ENCODE assay signal across 8 cellular contexts in the genomic region with DNA sequence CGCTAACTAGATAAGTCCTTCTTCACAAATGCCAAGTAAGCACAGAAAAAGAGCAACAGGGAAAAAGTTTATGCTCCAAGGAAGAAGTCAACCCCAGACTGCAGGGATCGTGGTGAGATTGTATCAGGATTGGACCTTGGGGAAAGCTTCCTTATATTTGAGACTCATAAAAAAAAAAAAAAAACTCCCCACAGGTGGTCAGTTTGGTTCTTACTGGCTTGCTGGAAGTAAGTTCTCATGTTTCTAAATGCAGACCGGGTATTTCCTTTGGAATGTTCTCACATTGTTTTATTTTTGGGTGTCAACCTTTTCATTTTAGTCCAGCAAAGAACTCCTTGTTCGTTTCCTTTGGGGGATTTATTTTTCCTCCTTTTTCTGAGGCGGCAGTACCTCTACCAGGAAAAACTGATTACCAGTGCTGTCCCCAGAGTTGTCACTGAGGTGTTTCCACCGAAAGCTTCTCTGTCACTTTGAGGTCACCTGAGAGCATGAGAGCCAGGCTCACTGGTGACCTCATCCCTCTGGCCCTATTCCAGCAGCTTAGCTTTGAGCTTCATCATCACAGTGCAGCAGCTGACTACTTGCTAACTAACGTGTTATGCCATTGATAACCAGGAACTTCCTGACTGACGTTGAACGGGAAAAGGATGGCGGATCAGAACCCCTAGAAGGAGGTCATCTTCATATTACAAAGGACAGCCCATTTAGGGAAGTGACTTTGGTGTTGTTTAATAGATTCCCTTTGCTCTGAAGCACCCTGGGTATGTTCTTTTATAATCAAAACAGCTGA. TPM values are rescaled to one million over a fixed set of nuclear protein-coding genes. Genes with fewer than 3 reads are reported as not detected.
DNase-seq lines count a peak whose midpoint lies in the region; ATAC-seq and TF ChIP-seq lines count a peak whose summit lies in the region.

No MANE protein-coding gene starts in this region.

- WGBS in lower leg skin, 2 donors: 32 to 35% methylated on average over 10 of the region's 10 CpGs

- TF ChIP-seq CTCF in lower leg skin (IDR thresholded peaks at IDR 0.05): no peak

- ATAC-seq in left colon: peak; percentile 96

- no peak overlapping the region for H3K4me3 Mint-ChIP-seq in activated CD4-positive, alpha-beta T cell treated with anti-CD3 and anti-CD28 coated beads, Interleukin-2, amount 10 ng/mL, durations not matched to agents 24 days and 14 days

- H3K27ac Mint-ChIP-seq in activated CD4-positive, alpha-beta T cell treated with anti-CD3 and anti-CD28 coated beads, Interleukin-2, amount 10 ng/mL, durations not matched to agents 24 days and 14 days: no peak overlapping the region

- no peaks in the 10 kb centered on the region for H3K36me3 Mint-ChIP-seq in activated CD4-positive, alpha-beta T cell treated with anti-CD3 and anti-CD28 coated beads, Interleukin-2, amount 10 ng/mL, durations not matched to agents 24 days and 14 days (ENCODE audit: low read depth)

- no peaks in the 10 kb centered on the region for H3K9me3 Mint-ChIP-seq in activated CD4-positive, alpha-beta T cell treated with anti-CD3 and anti-CD28 coated beads, Interleukin-2, amount 10 ng/mL, durations not matched to agents 24 days and 14 days

- intact Hi-C loops in left colon (cut with DNase I, micrococcal nuclease): no loop called here
- intact Hi-C loops in lower leg skin (cut with DNase I; ENCODE audit: low total_unique reads): no loop called here
- intact Hi-C loops in activated CD4-positive, alpha-beta T cell treated with anti-CD3 and anti-CD28 coated beads, Interleukin-2, amount 10 ng/mL, durations not matched to agents 24 days and 14 days (cut with micrococcal nuclease): no loop called here

- no peak for TF ChIP-seq POLR2A in lower leg skin (IDR thresholded peaks at IDR 0.05)

- H3K4me1 Mint-ChIP-seq in activated CD4-positive, alpha-beta T cell treated with anti-CD3 and anti-CD28 coated beads, Interleukin-2, amount 10 ng/mL, durations not matched to agents 24 days and 14 days: no peaks in the 10 kb centered on the region

- no peak overlapping the region for H3K4me3 ChIP-seq in lower leg skin (ENCODE audit: low read depth, poor library complexity, severe bottlenecking)

- DNase-seq in NCI-H1417 (lab: John Stamatoyannopoulos, UW) (peak in 2 of 3 experiments; percentile 67 to 86), NCI-H1417 treated with DMSO at 0.1 percent for 48 hours (lab: John Stamatoyannopoulos, UW) (no peak), NCI-H1105 (lab: John Stamatoyannopoulos, UW) (peak; percentile 57), astrocyte of the hippocampus (ENCODE audit: low read depth, low spot score) (peak; percentile 92), left colon (peak; percentile 79 to 85), mesenteric fat pad (ENCODE audit: low spot score) (no peak), lower leg skin (ENCODE audit: low spot score in 2 of 2) (no peak)
- no peak for DNase-seq in activated CD4-positive, alpha-beta T cell treated with anti-CD3 and anti-CD28 coated beads, Interleukin-2, amount 10 ng/mL, durations not matched to agents 24 days and 14 days

- H3K27me3 Mint-ChIP-seq in activated CD4-positive, alpha-beta T cell treated with anti-CD3 and anti-CD28 coated beads, Interleukin-2, amount 10 ng/mL, durations not matched to agents 24 days and 14 days: peaks cover 13% of the 10 kb centered on the region

RNA-seq across cellular contexts. Expression of a gene that starts 16.8 kb away (rescaled TPM):
- total RNA-seq in left colon: 100 to 1,000 TPM; 248 to 387 TPM
- total RNA-seq in mesenteric fat pad: 7.8 TPM
- 10 to 100 TPM; 21.6 to 32.1 (median 26.8) TPM for total RNA-seq in lower leg skin
- total RNA-seq in activated CD4-positive, alpha-beta T cell treated with anti-CD3 and anti-CD28 coated beads, Interleukin-2, amount 10 ng/mL, durations not matched to agents 24 days and 14 days: 0.24 TPM in 1 of 2 replicates, not detected in the other

Comparison
In these comparisons a context has a peak if more than half of its experiments do, and no peak if none do; other contexts are left out.
1. DNase-seq: peak in NCI-H1417 (2 of 3), NCI-H1105 (single experiment), astrocyte of the hippocampus (single experiment) and left colon (2 of 2); none in NCI-H1417 treated with DMSO at 0.1 percent for 48 hours (single experiment), mesenteric fat pad (single experiment), lower leg skin (0 of 2) and activated CD4-positive, alpha-beta T cell treated with anti-CD3 and anti-CD28 coated beads, Interleukin-2, amount 10 ng/mL, durations not matched to agents 24 days and 14 days (single experiment).
2. RNA of a gene that starts 16.8 kb away (total RNA-seq): 248 to 387 TPM in left colon; 21.6 to 32.1 TPM in lower leg skin, 7.8 TPM in mesenteric fat pad (single experiment) and 0.24 TPM in activated CD4-positive, alpha-beta T cell treated with anti-CD3 and anti-CD28 coated beads, Interleukin-2, amount 10 ng/mL, durations not matched to agents 24 days and 14 days; every median in the first group is over 4 times any median in the second.